In genomic region chr4:32454482-32454881, GRCh38 we compare ENCODE assay signal across 32 cellular contexts.
"Had no signal": no experiment of that assay in that cellular context is flagged by ENCODE, and none has a peak within 500 bp of the region (broad histone marks: within the 10 kb centered on the region; RNA-seq: fewer than 3 reads in every experiment).

No MANE protein-coding gene starts in this region.

- H3K79me2 ChIP-seq: hepatocyte had no signal

- DNase-seq: activated CD4-positive, alpha-beta memory T cell treated with anti-CD3 and anti-CD28 coated beads for 36 hours; activated CD4-positive, alpha-beta T cell treated with anti-CD3 and anti-CD28 coated beads for 36 hours; activated CD4-positive, alpha-beta T cell treated with anti-CD3 and anti-CD28 coated beads, Interleukin-2, amount 10 ng/mL, durations not matched to agents 24 days and 14 days; activated CD4-positive, CD25-positive, alpha-beta regulatory T cell; activated CD4-positive, CD25-positive, alpha-beta regulatory T cell treated with anti-CD3 and anti-CD28 coated beads, Interleukin-2, amount 50 U/mL, for 72 hours; activated CD8-positive, alpha-beta memory T cell treated with anti-CD3 and anti-CD28 coated beads, Interleukin-2, amount 10 ng/mL, durations not matched to agents 7 days and 5 days; activated CD8-positive, alpha-beta memory T cell treated with anti-CD3 and anti-CD28 coated beads, Interleukin-2, amount 50 U/mL, for 4 hours; activated CD8-positive, alpha-beta T cell treated with anti-CD3 and anti-CD28 coated beads, Interleukin-2, amount 10 ng/mL, durations not matched to agents 7 days and 5 days; activated effector memory CD4-positive, alpha-beta T cell treated with anti-CD3 and anti-CD28 coated beads, Interleukin-2, amount 50 U/mL, for 16 hours; activated naive CD4-positive, alpha-beta T cell treated with anti-CD3 and anti-CD28 coated beads for 36 hours; activated naive CD8-positive, alpha-beta T cell treated with anti-CD3 and anti-CD28 coated beads for 36 hours; activated naive CD8-positive, alpha-beta T cell treated with anti-CD3 and anti-CD28 coated beads, Interleukin-2, amount 50 U/mL, for 24 hours; activated T-cell treated with anti-CD3 and anti-CD28 coated beads, Interleukin-2, amount 50 U/mL, for 1 hour; activated T-cell treated with anti-CD3 and anti-CD28 coated beads, Interleukin-2, amount 50 U/mL, for 48 hours; adrenal gland; amygdala; aorta; body of pancreas; central memory CD4-positive, alpha-beta T cell; cortex of kidney; dermis blood vessel endothelial cell; effector CD8-positive, alpha-beta T cell; esophagus squamous epithelium; foreskin melanocyte; heart right ventricle; T-helper 17 cell; T1000 had no signal

- H3K9me3 ChIP-seq: adrenal gland, body of pancreas, esophagus squamous epithelium, gastroesophageal sphincter had no signal

- H3K4me2 ChIP-seq: hepatocyte had no signal

- H3K4me1 ChIP-seq: adrenal gland, body of pancreas, esophagus squamous epithelium, gastroesophageal sphincter, heart right ventricle had no signal

- H3K36me3 ChIP-seq: adrenal gland, cardiac muscle cell, esophagus squamous epithelium, gastroesophageal sphincter, heart right ventricle had no signal

- FAIRE-seq: endothelial cell of umbilical vein had no signal

- H3K27ac ChIP-seq: adrenal gland, body of pancreas, cardiac muscle cell, epithelial cell of prostate, esophagus squamous epithelium, gastroesophageal sphincter, heart right ventricle, hepatocyte had no signal

- ATAC-seq: activated CD4-positive, alpha-beta T cell treated with anti-CD3 and anti-CD28 coated beads for 36 hours; activated CD8-positive, alpha-beta memory T cell treated with anti-CD3 and anti-CD28 coated beads, Interleukin-2, amount 10 ng/mL, durations not matched to agents 7 days and 5 days; activated CD8-positive, alpha-beta T cell treated with anti-CD3 and anti-CD28 coated beads, Interleukin-2, amount 10 ng/mL, durations not matched to agents 7 days and 5 days; activated naive CD8-positive, alpha-beta T cell treated with anti-CD3 and anti-CD28 coated beads, Interleukin-2, amount 50 U/mL, for 24 hours; body of pancreas; gastroesophageal sphincter; heart right ventricle; T-helper 17 cell had no signal

- H3K4me3 ChIP-seq: adrenal gland, body of pancreas, cardiac muscle cell, esophagus squamous epithelium, gastroesophageal sphincter, heart right ventricle, hepatocyte had no signal

- H3K27me3 ChIP-seq: adrenal gland, body of pancreas, cardiac muscle cell, esophagus squamous epithelium, gastroesophageal sphincter, heart right ventricle, hepatocyte had no signal

- H2AFZ ChIP-seq: hepatocyte had no signal
